ENCODE assay signal across 20 cellular contexts in the genomic region with DNA sequence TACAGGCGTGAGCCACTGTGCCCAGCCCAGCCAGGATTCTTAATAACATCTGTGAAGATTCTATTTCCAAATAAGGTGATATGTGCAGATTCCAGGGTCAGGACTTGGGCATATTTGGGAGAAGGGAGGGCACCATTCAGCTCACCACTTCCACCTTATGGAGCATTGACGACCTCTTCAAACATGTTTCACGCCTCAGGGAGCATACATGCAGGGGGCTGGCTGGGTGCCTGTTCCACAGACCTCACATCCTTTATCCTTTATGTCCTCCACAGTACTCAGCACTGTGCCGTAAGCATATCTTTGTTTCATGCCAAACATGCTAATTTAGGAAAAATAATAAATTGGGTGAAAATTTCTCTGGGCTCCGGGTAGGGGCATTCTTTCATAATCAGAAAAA.
"Had no signal": no experiment of that assay in that cellular context is flagged by ENCODE, and none has a peak within 500 bp of the region (broad histone marks: within the 10 kb centered on the region; RNA-seq: fewer than 3 reads in every experiment).

No MANE protein-coding gene starts in this region.

- H3K36me3 ChIP-seq: SJCRH30 had no signal

- H3K4me3 ChIP-seq: K562, SJCRH30 had no signal

- H3K27ac ChIP-seq: KMS-11, SJCRH30 had no signal

- H3K9ac ChIP-seq: KMS-11 had no signal

- H3K4me2 ChIP-seq: KMS-11 had no signal

- H3K9me3 ChIP-seq: SJCRH30 had no signal

- FAIRE-seq: HepG2, K562 had no signal

- H3K27me3 ChIP-seq: SJCRH30 had no signal

- DNase-seq: Kasumi-1; MM.1S; NCI-H1105 treated with DMSO at 0.1 percent for 48 hours; NCI-H1417 treated with DMSO at 0.1 percent for 48 hours; NCI-H146; NCI-H187 treated with DMSO at 0.1 percent for 48 hours; NCI-H2171 treated with DMSO at 0.1 percent for 48 hours; NCI-H446; NCI-H510A; NCI-H526 treated with DMSO at 0.1 percent for 48 hours; NCI-H748 treated with DMSO at 0.1 percent for 48 hours; NK-92 treated with Interleukin-12 subunit alpha and Interleukin-12 subunit beta, amount 100 ng/mL, for 24 hours; PC-3; SHP77 treated with DMSO at 0.1 percent for 48 hours; SJCRH30; T-helper 1 cell; T-helper 17 cell had no signal
